1 cellular context compared by ENCODE assay signal in genomic region chr14:52342849-52343606, GRCh38.
TF ChIP-seq lines count a peak whose summit lies in the region.

No MANE protein-coding gene starts in this region.

TF ChIP-seq in HCT116, 20 proteins besides CTCF, POLR2A, EP300 and RAD21 (continued from another document):
- TF ChIP-seq REST (IDR thresholded peaks at IDR 0.05; ENCODE audit: low read depth) (no peak), CBX3 (IDR thresholded peaks at IDR 0.05; ENCODE audit: low read depth) (no peak), FOSL1 (IDR thresholded peaks at IDR 0.05; ENCODE audit: low read depth) (no peak)
